ENCODE assay signal across 13 cellular contexts in the genomic region with DNA sequence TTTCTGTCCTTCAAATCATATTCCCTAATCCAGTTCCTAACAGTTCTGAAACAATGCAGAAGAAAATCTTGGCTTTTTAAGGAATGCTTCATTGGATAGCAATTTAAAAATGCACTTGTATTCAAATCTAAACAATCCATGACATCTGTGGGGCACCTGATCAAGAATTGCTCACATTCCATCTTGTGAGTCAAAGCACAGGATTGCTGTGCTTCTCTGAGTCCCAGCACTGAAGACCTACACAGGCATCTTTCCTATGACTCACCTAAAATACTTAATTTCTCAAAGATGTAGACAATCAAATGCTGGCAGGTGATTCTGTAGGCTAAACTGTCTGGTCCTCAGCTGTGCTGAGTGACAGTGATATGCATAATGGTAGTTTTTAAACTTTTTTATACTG.
DNase-seq lines count a peak whose midpoint lies in the region; ATAC-seq and TF ChIP-seq lines count a peak whose summit lies in the region.
"Had no signal": no experiment of that assay in that cellular context is flagged by ENCODE, and none has a peak within 500 bp of the region (broad histone marks: within the 10 kb centered on the region; RNA-seq: fewer than 3 reads in every experiment).

No MANE protein-coding gene starts in this region.

- H3K27me3 Mint-ChIP-seq in stimulated activated naive CD8-positive, alpha-beta T cell treated with anti-CD3 and anti-CD28 coated beads, Interleukin-15, amount 100 ng/mL, for 72 hours, result peaks cover 63% of the 10 kb centered on the region

- no peaks in the 10 kb centered on the region for H3K27me3 ChIP-seq in WERI-Rb-1 (ENCODE audit: insufficient read depth, low read depth, severe bottlenecking)
- H3K27me3 ChIP-seq: ascending aorta, BLaER1, gastrocnemius medialis, pancreas had no signal

- H3K9me3 ChIP-seq in WERI-Rb-1 (ENCODE audit: severe bottlenecking), result peaks cover 19% of the 10 kb centered on the region
- H3K9me3 ChIP-seq: gastrocnemius medialis, pancreas had no signal

- TF ChIP-seq CTCF in astrocyte of the cerebellum (IDR thresholded peaks at IDR 0.05; ENCODE audit: low read depth, low read length, missing control alignments) (no peak), WERI-Rb-1 (IDR thresholded peaks at IDR 0.05; ENCODE audit: low read depth, low read length) (no peak)

- no peak overlapping the region for H3K4me3 Mint-ChIP-seq in stimulated activated naive CD8-positive, alpha-beta T cell treated with anti-CD3 and anti-CD28 coated beads, Interleukin-15, amount 100 ng/mL, for 72 hours

- H3K36me3 ChIP-seq in WERI-Rb-1, result no peaks in the 10 kb centered on the region
- H3K36me3 ChIP-seq: ascending aorta, BLaER1, gastrocnemius medialis, pancreas had no signal

- no peak for ATAC-seq in stimulated activated naive CD8-positive, alpha-beta T cell treated with anti-CD3 and anti-CD28 coated beads, Interleukin-15, amount 100 ng/mL, for 72 hours
- ATAC-seq: gastrocnemius medialis had no signal

- H3K9me3 Mint-ChIP-seq in stimulated activated naive CD8-positive, alpha-beta T cell treated with anti-CD3 and anti-CD28 coated beads, Interleukin-15, amount 100 ng/mL, for 72 hours, result peaks cover 8 to 16% of the 10 kb centered on the region in 2 donors

- in situ Hi-C loops in ACHN (cut with HindIII; ENCODE audit: low pct_ligation_motif_present, low pct_unique_long_range_greater_than_20kb, low sequenced_read_pairs) (no loop called here), astrocyte of the cerebellum (cut with HindIII; ENCODE audit: low sequenced_read_pairs) (no loop called here)

- DNase-seq in ACHN, result peak; percentile 93
- peak; percentile 71 for DNase-seq in HPDE6-E6E7 (ENCODE audit: extremely low spot score)
- peak; percentile 91 for DNase-seq in astrocyte of the cerebellum (ENCODE audit: low read depth)
- peak; percentile 93 for DNase-seq in glomerular visceral epithelial cell (ENCODE audit: extremely low spot score)
- no peak for DNase-seq in WERI-Rb-1
- no peak for DNase-seq in COR-L47 (lab: John Stamatoyannopoulos, UW)
- DNase-seq in NK-92 treated with Interleukin-12 subunit alpha and Interleukin-12 subunit beta, amount 100 ng/mL, for 24 hours (lab: John Stamatoyannopoulos, UW), result no peak
- no peak for DNase-seq in stimulated activated naive CD8-positive, alpha-beta T cell treated with anti-CD3 and anti-CD28 coated beads, Interleukin-15, amount 100 ng/mL, for 72 hours
- DNase-seq: gastrocnemius medialis, NCI-H2171 treated with DMSO at 0.1 percent for 48 hours, pancreas had no signal

- no peaks in the 10 kb centered on the region for H3K4me1 Mint-ChIP-seq in stimulated activated naive CD8-positive, alpha-beta T cell treated with anti-CD3 and anti-CD28 coated beads, Interleukin-15, amount 100 ng/mL, for 72 hours

- H3K27ac Mint-ChIP-seq in stimulated activated naive CD8-positive, alpha-beta T cell treated with anti-CD3 and anti-CD28 coated beads, Interleukin-15, amount 100 ng/mL, for 72 hours, result no peak overlapping the region

- no peak overlapping the region for H3K27ac ChIP-seq in WERI-Rb-1
- H3K27ac ChIP-seq: ascending aorta, BLaER1, gastrocnemius medialis, pancreas had no signal

- H3K4me3 ChIP-seq in astrocyte of the cerebellum (ENCODE audit: low read depth, low read length), result no peak overlapping the region
- no peak overlapping the region for H3K4me3 ChIP-seq in WERI-Rb-1 (ENCODE audit: low read depth, low read length)
- H3K4me3 ChIP-seq: ascending aorta, BLaER1, gastrocnemius medialis, pancreas had no signal

Comparison
In these comparisons a context has a peak if more than half of its experiments do, and no peak if none do; other contexts are left out.
1. DNase-seq: peak in ACHN (single experiment), HPDE6-E6E7 (single experiment), astrocyte of the cerebellum (single experiment) and glomerular visceral epithelial cell (single experiment); none in WERI-Rb-1 (single experiment), COR-L47 (single experiment), NK-92 treated with Interleukin-12 subunit alpha and Interleukin-12 subunit beta, amount 100 ng/mL, for 24 hours (single experiment) and stimulated activated naive CD8-positive, alpha-beta T cell treated with anti-CD3 and anti-CD28 coated beads, Interleukin-15, amount 100 ng/mL, for 72 hours (0 of 2).